ENCODE assay signal across 14 cellular contexts in the genomic region with DNA sequence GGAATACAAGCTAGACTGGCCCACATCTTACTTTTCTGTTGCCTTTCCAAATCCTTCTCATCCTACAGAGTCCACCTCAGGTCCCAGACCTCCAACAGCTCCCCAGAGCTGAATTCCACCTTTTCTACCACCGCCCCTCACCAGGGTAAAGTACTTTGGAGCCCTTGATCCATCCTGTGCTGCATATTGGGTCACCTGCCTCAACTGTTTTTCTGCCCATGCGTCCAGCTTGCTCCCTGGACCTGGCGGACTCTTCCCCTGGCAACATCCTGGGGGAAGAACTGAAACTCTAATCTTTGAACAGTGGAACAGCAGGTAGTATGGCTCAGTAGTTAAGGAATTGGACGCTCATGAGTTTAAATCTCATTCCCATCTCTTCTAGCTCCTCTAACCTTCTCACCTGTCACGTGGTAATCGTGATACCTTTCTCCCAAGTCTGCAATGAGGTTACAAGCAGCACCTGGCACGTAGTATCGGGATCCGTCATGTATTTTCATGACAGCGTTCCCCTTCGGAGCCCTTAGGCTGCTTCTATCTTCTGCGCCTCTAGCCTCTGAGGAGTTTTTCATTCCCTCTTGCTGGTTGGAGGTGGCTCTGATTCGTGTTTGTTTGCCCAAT.
DNase-seq lines count a peak whose midpoint lies in the region; ATAC-seq and TF ChIP-seq lines count a peak whose summit lies in the region.
"Had no signal": no experiment of that assay in that cellular context is flagged by ENCODE, and none has a peak within 500 bp of the region (broad histone marks: within the 10 kb centered on the region; RNA-seq: fewer than 3 reads in every experiment).

No MANE protein-coding gene starts in this region.

- TF ChIP-seq POLR2A in gastroesophageal sphincter (IDR thresholded peaks at IDR 0.05) (no peak), transverse colon (IDR thresholded peaks at IDR 0.05) (no peak)

- H3K9me3 ChIP-seq in gastroesophageal sphincter = no peaks in the 10 kb centered on the region
- H3K9me3 ChIP-seq in thoracic aorta = no peaks in the 10 kb centered on the region
- H3K9me3 ChIP-seq in transverse colon = no peaks in the 10 kb centered on the region
- H3K9me3 ChIP-seq: BE2C, MG63 had no signal

- ATAC-seq in WTC11 (no peak; the same call in 1 of the 2 replicates), gastroesophageal sphincter (peak; percentile 6), thoracic aorta (ENCODE audit: insufficient number of reproducible peaks, low FRiP score, low read depth) (no peak), GM21737 (IDR thresholded peaks at IDR 0.05; ENCODE audit: unreplicated experiment) (no peak)

- no peak overlapping the region for H3K4me3 ChIP-seq in gastroesophageal sphincter
- H3K4me3 ChIP-seq in thoracic aorta = peak overlapping the region; percentile 33
- no peak overlapping the region for H3K4me3 ChIP-seq in transverse colon
- H3K4me3 ChIP-seq: MG63 had no signal

- no peaks in the 10 kb centered on the region for H3K36me3 Mint-ChIP-seq in activated T-cell treated with anti-CD3 and anti-CD28 coated beads, Interleukin-2, amount 50 U/mL, for 24 hours (ENCODE audit: low read depth)
- no peaks in the 10 kb centered on the region for H3K36me3 Mint-ChIP-seq in WTC11

- H3K27ac Mint-ChIP-seq in activated T-cell treated with anti-CD3 and anti-CD28 coated beads, Interleukin-2, amount 50 U/mL, for 24 hours = no peak overlapping the region
- H3K27ac Mint-ChIP-seq in WTC11 = peak overlapping the region; percentile 50; the same call in 1 of the 2 replicates

- H3K27me3 Mint-ChIP-seq in activated T-cell treated with anti-CD3 and anti-CD28 coated beads, Interleukin-2, amount 50 U/mL, for 24 hours = no peaks in the 10 kb centered on the region
- peaks cover 3% of the 10 kb centered on the region; the same call in 1 of the 2 replicates for H3K27me3 Mint-ChIP-seq in WTC11 (ENCODE audit: low read depth)

- TF ChIP-seq CTCF in WTC11 (IDR thresholded peaks at IDR 0.05) = no peak
- no peak for TF ChIP-seq CTCF in gastroesophageal sphincter (IDR thresholded peaks at IDR 0.05)
- no peak for TF ChIP-seq CTCF in thoracic aorta (IDR thresholded peaks at IDR 0.05)
- no peak for TF ChIP-seq CTCF in transverse colon (IDR thresholded peaks at IDR 0.05)

- in situ Hi-C loops in transverse colon (cut with MboI; ENCODE audit: low pct_ligation_motif_present in 1 of 4, low pct_unique_long_range_greater_than_20kb in 1 of 4, low sequenced_read_pairs in 3 of 4) = loop anchor here (25.0 kb wide), 5 partner anchors 362 to 637 kb away; partner anchors contain the start of genes TMPRSS13 (in 2 of the 4), DSCAML1 (in 1 of the 4) and FXYD2 (in 1 of the 4)

- H3K4me1 ChIP-seq in gastroesophageal sphincter = peaks cover 0 to 8% (median 0%) of the 10 kb centered on the region in 3 donors
- H3K4me1 ChIP-seq in thoracic aorta (ENCODE audit: control insufficient read depth in 1 of 2, low read depth in 2 of 2) = no peaks in the 10 kb centered on the region
- H3K4me1 ChIP-seq in transverse colon = peaks cover 0 to 4% (median 0%) of the 10 kb centered on the region in 4 donors

- intact Hi-C loops in transverse colon (cut with DNase I; ENCODE audit: low total_unique reads) = no loop called here

- H3K4me1 Mint-ChIP-seq in activated T-cell treated with anti-CD3 and anti-CD28 coated beads, Interleukin-2, amount 50 U/mL, for 24 hours (ENCODE audit: low read depth) = no peaks in the 10 kb centered on the region
- peaks cover 20% of the 10 kb centered on the region for H3K4me1 Mint-ChIP-seq in WTC11

- H3K4me3 Mint-ChIP-seq in activated T-cell treated with anti-CD3 and anti-CD28 coated beads, Interleukin-2, amount 50 U/mL, for 24 hours = no peak overlapping the region
- H3K4me3 Mint-ChIP-seq in WTC11 = no peak overlapping the region

- DNase-seq in activated T-cell treated with anti-CD3 and anti-CD28 coated beads, Interleukin-2, amount 50 U/mL, for 24 hours = peak; percentile 19
- no peak for DNase-seq in activated T-cell treated with anti-CD3 and anti-CD28 coated beads, Interleukin-2, amount 50 U/mL, for 1 hour
- DNase-seq in WTC11 (ENCODE audit: low spot score) (no peak), thoracic aorta (ENCODE audit: low spot score) (no peak), transverse colon (no peak), medulla oblongata (ENCODE audit: extremely low spot score) (no peak)
- DNase-seq: GOT3, NCI-H1694 had no signal

- no peaks in the 10 kb centered on the region for H3K9me3 Mint-ChIP-seq in activated T-cell treated with anti-CD3 and anti-CD28 coated beads, Interleukin-2, amount 50 U/mL, for 24 hours
- no peaks in the 10 kb centered on the region for H3K9me3 Mint-ChIP-seq in WTC11
- H3K9me3 Mint-ChIP-seq: CD8-positive, alpha-beta memory T cell had no signal

- POLR2A ChIA-PET in WTC11 (lab: Charles Lee) = no interaction called here

- no peak for TF ChIP-seq EP300 in gastroesophageal sphincter (IDR thresholded peaks at IDR 0.05)
- no peak for TF ChIP-seq EP300 in transverse colon (IDR thresholded peaks at IDR 0.05; ENCODE audit: low read depth)

- H3K27me3 ChIP-seq in gastroesophageal sphincter = peaks cover 18% of the 10 kb centered on the region
- H3K27me3 ChIP-seq in thoracic aorta (replicated peaks; ENCODE audit: insufficient read depth) = no peaks in the 10 kb centered on the region
- H3K27me3 ChIP-seq in transverse colon = peaks cover 13% of the 10 kb centered on the region
- H3K27me3 ChIP-seq: BE2C, MG63 had no signal

- CTCF ChIA-PET in WTC11 (lab: Charles Lee) = interaction anchor here (0.6 to 6.0 kb wide), 130 partner anchors 12 to 628 kb away, joined by 3 to 175 read pairs (median 6); partner anchors contain the start of genes CEP164, DSCAML1, PAFAH1B2 and SIDT2

- H3K36me3 ChIP-seq in gastroesophageal sphincter (peaks cover 0 to 7% of the 10 kb centered on the region in 2 donors), thoracic aorta (no peaks in the 10 kb centered on the region), transverse colon (no peaks in the 10 kb centered on the region)
- H3K36me3 ChIP-seq: BE2C, MG63 had no signal

- no peak overlapping the region for H3K27ac ChIP-seq in gastroesophageal sphincter
- no peak overlapping the region for H3K27ac ChIP-seq in thoracic aorta
- no peak overlapping the region for H3K27ac ChIP-seq in transverse colon
- H3K27ac ChIP-seq: 22Rv1 had no signal

- 43 to 47% methylated on average over 10 to 11 of the region's 13 CpGs for WGBS in gastroesophageal sphincter (ENCODE audit: low coverage in 1 of 2), 2 donors
- WGBS in transverse colon (ENCODE audit: low coverage in 1 of 2), 2 donors = 54 to 71% methylated on average over 5 to 13 of the region's 13 CpGs

TF ChIP-seq in WTC11, 78 proteins besides CTCF, POLR2A, EP300 and RAD21:
- TF ChIP-seq GRHL2 (CRISPR knock-in tag; IDR thresholded peaks at IDR 0.05; ENCODE audit: insufficient replicate concordance, severe bottlenecking) (no peak), USF2 (CRISPR knock-in tag; IDR thresholded peaks at IDR 0.05) (0 out of 2 replicates have a peak, but pooled peaks have one; percentile 19)
